Comparison of ENCODE assay signal across 1 cellular context in the genomic region with DNA sequence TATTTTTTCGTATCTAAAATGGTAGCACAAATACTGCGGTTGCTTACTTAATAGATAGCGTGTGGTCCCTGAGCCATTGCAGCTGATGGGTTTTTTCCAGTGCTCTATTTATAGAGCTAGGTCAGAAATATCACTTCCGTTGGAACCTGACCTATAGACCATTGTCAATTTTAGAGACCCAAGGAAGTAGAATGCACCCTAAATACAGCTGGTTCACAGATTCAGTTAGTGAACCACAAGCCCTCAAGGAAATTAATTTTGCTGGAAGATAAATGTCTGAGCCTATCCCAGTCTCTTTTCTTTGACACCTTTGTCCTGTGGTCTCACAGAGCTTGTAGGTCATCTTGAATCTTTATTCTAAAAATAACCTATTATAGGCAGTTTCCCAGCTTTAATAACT.
TF ChIP-seq lines count a peak whose summit lies in the region.

No MANE protein-coding gene starts in this region.

TF ChIP-seq in GM23338, 12 proteins besides CTCF, POLR2A, EP300 and RAD21 (continued from another document):
- TF ChIP-seq, protein P1, sequence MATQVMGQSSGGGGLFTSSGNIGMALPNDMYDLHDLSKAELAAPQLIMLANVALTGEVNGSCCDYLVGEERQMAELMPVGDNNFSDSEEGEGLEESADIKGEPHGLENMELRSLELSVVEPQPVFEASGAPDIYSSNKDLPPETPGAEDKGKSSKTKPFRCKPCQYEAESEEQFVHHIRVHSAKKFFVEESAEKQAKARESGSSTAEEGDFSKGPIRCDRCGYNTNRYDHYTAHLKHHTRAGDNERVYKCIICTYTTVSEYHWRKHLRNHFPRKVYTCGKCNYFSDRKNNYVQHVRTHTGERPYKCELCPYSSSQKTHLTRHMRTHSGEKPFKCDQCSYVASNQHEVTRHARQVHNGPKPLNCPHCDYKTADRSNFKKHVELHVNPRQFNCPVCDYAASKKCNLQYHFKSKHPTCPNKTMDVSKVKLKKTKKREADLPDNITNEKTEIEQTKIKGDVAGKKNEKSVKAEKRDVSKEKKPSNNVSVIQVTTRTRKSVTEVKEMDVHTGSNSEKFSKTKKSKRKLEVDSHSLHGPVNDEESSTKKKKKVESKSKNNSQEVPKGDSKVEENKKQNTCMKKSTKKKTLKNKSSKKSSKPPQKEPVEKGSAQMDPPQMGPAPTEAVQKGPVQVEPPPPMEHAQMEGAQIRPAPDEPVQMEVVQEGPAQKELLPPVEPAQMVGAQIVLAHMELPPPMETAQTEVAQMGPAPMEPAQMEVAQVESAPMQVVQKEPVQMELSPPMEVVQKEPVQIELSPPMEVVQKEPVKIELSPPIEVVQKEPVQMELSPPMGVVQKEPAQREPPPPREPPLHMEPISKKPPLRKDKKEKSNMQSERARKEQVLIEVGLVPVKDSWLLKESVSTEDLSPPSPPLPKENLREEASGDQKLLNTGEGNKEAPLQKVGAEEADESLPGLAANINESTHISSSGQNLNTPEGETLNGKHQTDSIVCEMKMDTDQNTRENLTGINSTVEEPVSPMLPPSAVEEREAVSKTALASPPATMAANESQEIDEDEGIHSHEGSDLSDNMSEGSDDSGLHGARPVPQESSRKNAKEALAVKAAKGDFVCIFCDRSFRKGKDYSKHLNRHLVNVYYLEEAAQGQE (IDR thresholded peaks at IDR 0.05; ENCODE audit: unreplicated experiment) = no peak
- no peak for TF ChIP-seq EZH2 (IDR thresholded peaks at IDR 0.05; ENCODE audit: low read depth, unreplicated experiment)
- TF ChIP-seq STAT1 (IDR thresholded peaks at IDR 0.05; ENCODE audit: unreplicated experiment) = no peak
- no peak for TF ChIP-seq POLR2AphosphoS5 (IDR thresholded peaks at IDR 0.05; ENCODE audit: low read depth)
- no peak for TF ChIP-seq CREB1 (CRISPR knock-in tag; IDR thresholded peaks at IDR 0.05; ENCODE audit: low read depth)
- TF ChIP-seq NANOG (IDR thresholded peaks at IDR 0.05; ENCODE audit: borderline replicate concordance) = no peak
- TF ChIP-seq ZNF331 (CRISPR knock-in tag; IDR thresholded peaks at IDR 0.05; ENCODE audit: low read depth) = no peak
- TF ChIP-seq, protein P2, sequence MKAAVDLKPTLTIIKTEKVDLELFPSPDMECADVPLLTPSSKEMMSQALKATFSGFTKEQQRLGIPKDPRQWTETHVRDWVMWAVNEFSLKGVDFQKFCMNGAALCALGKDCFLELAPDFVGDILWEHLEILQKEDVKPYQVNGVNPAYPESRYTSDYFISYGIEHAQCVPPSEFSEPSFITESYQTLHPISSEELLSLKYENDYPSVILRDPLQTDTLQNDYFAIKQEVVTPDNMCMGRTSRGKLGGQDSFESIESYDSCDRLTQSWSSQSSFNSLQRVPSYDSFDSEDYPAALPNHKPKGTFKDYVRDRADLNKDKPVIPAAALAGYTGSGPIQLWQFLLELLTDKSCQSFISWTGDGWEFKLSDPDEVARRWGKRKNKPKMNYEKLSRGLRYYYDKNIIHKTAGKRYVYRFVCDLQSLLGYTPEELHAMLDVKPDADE (IDR thresholded peaks at IDR 0.05) = no peak
- no peak for TF ChIP-seq JUNB (IDR thresholded peaks at IDR 0.05; ENCODE audit: unreplicated experiment)
- TF ChIP-seq ZNF114 (CRISPR knock-in tag; IDR thresholded peaks at IDR 0.05) = no peak
TF ChIP-seq in GM23338: peak in this region for 0.
